ENCODE assay signal across 1 cellular context in genomic region chr2:178198441-178198840, GRCh38. TPM values are rescaled to one million over a fixed set of nuclear protein-coding genes. Genes with fewer than 3 reads are reported as not detected.
"Had no signal": no experiment of that assay in that cellular context is flagged by ENCODE, and none has a peak within 500 bp of the region (broad histone marks: within the 10 kb centered on the region; RNA-seq: fewer than 3 reads in every experiment).

No MANE protein-coding gene starts in this region.

RNA-seq across cellular contexts. Expression of gene OSBPL6, which starts 4.1 kb away (rescaled TPM):
- total RNA-seq: OCI-LY7 had no signal
